9 cellular contexts compared by ENCODE assay signal in the genomic region with DNA sequence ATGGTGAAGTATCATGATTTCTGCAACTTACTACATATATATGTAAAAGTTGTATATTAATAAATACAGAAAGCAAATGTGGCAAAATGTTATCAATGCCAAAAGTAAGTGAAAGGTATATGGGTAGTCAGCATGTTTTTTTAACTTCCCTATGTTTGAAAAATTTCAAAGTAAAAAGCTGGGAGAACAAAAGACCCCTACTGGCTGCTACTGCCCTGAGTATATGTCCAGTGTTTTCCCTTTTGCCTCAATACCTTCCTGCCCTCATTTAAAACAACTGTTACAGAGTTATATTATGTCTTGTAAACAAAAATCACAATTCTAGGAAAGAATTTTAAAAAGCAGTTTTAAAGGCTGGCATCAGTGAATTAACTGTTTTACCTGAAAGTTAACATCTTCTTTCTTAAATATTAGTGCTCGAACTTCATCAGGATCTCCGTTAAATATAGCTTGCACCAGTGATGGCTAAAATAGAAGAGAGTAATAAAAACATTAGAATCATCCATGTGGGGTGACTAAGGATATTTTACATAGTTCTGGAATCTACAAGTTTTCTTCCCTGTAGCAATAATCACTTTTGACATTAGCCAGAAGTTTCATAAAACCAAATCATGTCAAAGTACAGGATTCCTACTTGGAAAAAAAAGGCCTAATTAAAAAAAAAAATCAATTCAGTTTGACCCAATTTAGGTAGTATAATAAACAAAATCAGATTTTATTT. TPM values are rescaled to one million over a fixed set of nuclear protein-coding genes. Genes with fewer than 3 reads are reported as not detected.
A peak's percentile ranks its signal among the peaks of the same experiment; 100 is the strongest.
DNase-seq lines count a peak whose midpoint lies in the region; ATAC-seq, FAIRE-seq and TF ChIP-seq lines count a peak whose summit lies in the region.
"Had no signal": no experiment of that assay in that cellular context is flagged by ENCODE, and none has a peak within 500 bp of the region (broad histone marks: within the 10 kb centered on the region; RNA-seq: fewer than 3 reads in every experiment).

No MANE protein-coding gene starts in this region.

- H3K27ac ChIP-seq in HepG2 (ENCODE audit: extremely low read length, insufficient read depth, low read length): no peak overlapping the region

- TF ChIP-seq CTCF in type B pancreatic cell (conservative IDR thresholded peaks at IDR 0.05) (peak; percentile 51), HepG2 (CRISPR knock-in tag; IDR thresholded peaks at IDR 0.05) (no peak)

- H3K4me3 ChIP-seq in HepG2 (replicated peaks in 1 of 3; ENCODE audit: insufficient read depth in 1 of 3, low read depth in 2 of 3, low read length in 3 of 3): no peak overlapping the region

- TF ChIP-seq POLR2A in HepG2 (IDR thresholded peaks at IDR 0.05; ENCODE audit: insufficient read depth in 1 of 2, low read depth in 2 of 2, low read length in 2 of 2): no peak

- BruUV-seq in HepG2 (replicated peaks; lab: Mats Ljungman, UMichigan): no TSS peak

- TF ChIP-seq EP300 in HepG2 (IDR thresholded peaks at IDR 0.05; ENCODE audit: low read depth in 2 of 2, low read length in 2 of 2) (no peak), HepG2 (CRISPR knock-in tag; IDR thresholded peaks at IDR 0.05; ENCODE audit: borderline replicate concordance) (no peak)

- H3K4me2 ChIP-seq in HepG2 (ENCODE audit: low read depth, low read length): no peak overlapping the region

- no peaks in the 10 kb centered on the region; a peak in 1 of 5 replicates for H3K27me3 ChIP-seq in HepG2 (ENCODE audit: control insufficient read depth in 1 of 2, insufficient read depth in 2 of 2, low read length in 2 of 2)

- H3K36me3 ChIP-seq in HepG2 (replicated peaks in 1 of 2; ENCODE audit: control insufficient read depth in 1 of 2, insufficient read depth in 2 of 2, low read length in 2 of 2): no peaks in the 10 kb centered on the region

- POLR2A ChIA-PET in activated CD8-positive, alpha-beta T cell treated with anti-CD3 and anti-CD28 coated beads, Interleukin-2, amount 10 ng/mL, durations not matched to agents 7 days and 5 days (lab: Charles Lee): interaction anchor here (0.6 kb wide), 1 partner anchor 572 kb away, joined by 4 read pairs; no protein-coding TSS in a partner anchor
- POLR2A ChIA-PET in HepG2 (lab: Yijun Ruan, JAX): no interaction called here

- H3K4me3 Mint-ChIP-seq in activated naive CD4-positive, alpha-beta T cell treated with anti-CD3 and anti-CD28 coated beads, Interleukin-2, amount 50 U/mL, for 24 hours: peak overlapping the region; percentile 57
- no peak overlapping the region for H3K4me3 Mint-ChIP-seq in activated naive CD4-positive, alpha-beta T cell treated with anti-CD3 and anti-CD28 coated beads for 36 hours
- H3K4me3 Mint-ChIP-seq in activated CD8-positive, alpha-beta T cell treated with anti-CD3 and anti-CD28 coated beads, Interleukin-2, amount 10 ng/mL, durations not matched to agents 7 days and 5 days: peak overlapping the region; percentile 55
- peak overlapping the region; percentile 9 for H3K4me3 Mint-ChIP-seq in type B pancreatic cell

- H3K9ac ChIP-seq in HepG2 (ENCODE audit: insufficient read depth, low read depth, low read length): no peak overlapping the region

- intact Hi-C loops in activated naive CD4-positive, alpha-beta T cell treated with anti-CD3 and anti-CD28 coated beads for 36 hours (cut with micrococcal nuclease): loop anchor here (5.0 kb wide), 1 partner anchor 528 kb away; no protein-coding TSS in a partner anchor
- intact Hi-C loops in HepG2 (cut with micrococcal nuclease; ENCODE audit: unreplicated experiment): loop anchor here (10.0 kb wide), 1 partner anchor 190 kb away; a partner anchor contains a TSS

- ATAC-seq in activated CD8-positive, alpha-beta T cell treated with anti-CD3 and anti-CD28 coated beads, Interleukin-2, amount 10 ng/mL, durations not matched to agents 7 days and 5 days: no peak
- ATAC-seq in HG02588 (IDR thresholded peaks at IDR 0.05; ENCODE audit: unreplicated experiment) (no peak), HepG2 (no peak)

- 0 out of 2 replicates have a peak, but pooled peaks cover 3% of the 10 kb centered on the region for H4K20me1 ChIP-seq in HepG2 (ENCODE audit: insufficient read depth, low read length)

- H3K9me3 Mint-ChIP-seq in activated naive CD4-positive, alpha-beta T cell treated with anti-CD3 and anti-CD28 coated beads, Interleukin-2, amount 50 U/mL, for 24 hours: peaks cover 4% of the 10 kb centered on the region
- H3K9me3 Mint-ChIP-seq in activated naive CD4-positive, alpha-beta T cell treated with anti-CD3 and anti-CD28 coated beads for 36 hours: no peaks in the 10 kb centered on the region
- H3K9me3 Mint-ChIP-seq in activated CD8-positive, alpha-beta T cell treated with anti-CD3 and anti-CD28 coated beads, Interleukin-2, amount 10 ng/mL, durations not matched to agents 7 days and 5 days (ENCODE audit: insufficient read depth): no peaks in the 10 kb centered on the region
- H3K9me3 Mint-ChIP-seq in type B pancreatic cell: peaks cover 3% of the 10 kb centered on the region

- WGBS in HepG2 (ENCODE audit: low lambda C conversion rate): 96% methylated on average over 2 of the region's 2 CpGs

- peak; percentile 24 for FAIRE-seq in islet of Langerhans (lab: Jason Lieb, UNC)
- no peak for FAIRE-seq in HepG2 (lab: Jason Lieb, UNC)

- H3K27ac Mint-ChIP-seq in activated naive CD4-positive, alpha-beta T cell treated with anti-CD3 and anti-CD28 coated beads, Interleukin-2, amount 50 U/mL, for 24 hours: peak overlapping the region; percentile 23
- H3K27ac Mint-ChIP-seq in activated naive CD4-positive, alpha-beta T cell treated with anti-CD3 and anti-CD28 coated beads for 36 hours: no peak overlapping the region
- no peak overlapping the region for H3K27ac Mint-ChIP-seq in activated CD8-positive, alpha-beta T cell treated with anti-CD3 and anti-CD28 coated beads, Interleukin-2, amount 10 ng/mL, durations not matched to agents 7 days and 5 days
- H3K27ac Mint-ChIP-seq in type B pancreatic cell: no peak overlapping the region

- peaks cover 82% of the 10 kb centered on the region for H3K4me1 Mint-ChIP-seq in activated naive CD4-positive, alpha-beta T cell treated with anti-CD3 and anti-CD28 coated beads, Interleukin-2, amount 50 U/mL, for 24 hours
- peaks cover 50% of the 10 kb centered on the region for H3K4me1 Mint-ChIP-seq in activated naive CD4-positive, alpha-beta T cell treated with anti-CD3 and anti-CD28 coated beads for 36 hours (ENCODE audit: low read depth)
- peaks cover 69% of the 10 kb centered on the region for H3K4me1 Mint-ChIP-seq in activated CD8-positive, alpha-beta T cell treated with anti-CD3 and anti-CD28 coated beads, Interleukin-2, amount 10 ng/mL, durations not matched to agents 7 days and 5 days (ENCODE audit: low read depth)
- H3K4me1 Mint-ChIP-seq in type B pancreatic cell (ENCODE audit: unreplicated experiment): peaks cover 34% of the 10 kb centered on the region

- CTCF ChIA-PET in activated naive CD4-positive, alpha-beta T cell treated with anti-CD3 and anti-CD28 coated beads for 36 hours (lab: Charles Lee): no interaction called here
- CTCF ChIA-PET in activated CD8-positive, alpha-beta T cell treated with anti-CD3 and anti-CD28 coated beads, Interleukin-2, amount 10 ng/mL, durations not matched to agents 7 days and 5 days (lab: Charles Lee): interaction anchor here (7.8 kb wide), 1 partner anchor 14 kb away, joined by 72 read pairs; no protein-coding TSS in a partner anchor
- CTCF ChIA-PET in HepG2 (lab: Yijun Ruan, JAX; ENCODE audit: low intra/inter-chr PET ratio, low total read pairs): no interaction called here

- H3K79me2 ChIP-seq in HepG2 (ENCODE audit: insufficient read depth, low read length): peaks cover 28% of the 10 kb centered on the region

- H3K36me3 Mint-ChIP-seq in activated naive CD4-positive, alpha-beta T cell treated with anti-CD3 and anti-CD28 coated beads, Interleukin-2, amount 50 U/mL, for 24 hours: peaks cover 18% of the 10 kb centered on the region
- peaks cover 16% of the 10 kb centered on the region for H3K36me3 Mint-ChIP-seq in activated naive CD4-positive, alpha-beta T cell treated with anti-CD3 and anti-CD28 coated beads for 36 hours (ENCODE audit: low read depth)
- peaks cover 32% of the 10 kb centered on the region for H3K36me3 Mint-ChIP-seq in activated CD8-positive, alpha-beta T cell treated with anti-CD3 and anti-CD28 coated beads, Interleukin-2, amount 10 ng/mL, durations not matched to agents 7 days and 5 days (ENCODE audit: low read depth)
- H3K36me3 Mint-ChIP-seq in type B pancreatic cell: peaks cover 19% of the 10 kb centered on the region

- H3K27me3 Mint-ChIP-seq in activated naive CD4-positive, alpha-beta T cell treated with anti-CD3 and anti-CD28 coated beads, Interleukin-2, amount 50 U/mL, for 24 hours: no peaks in the 10 kb centered on the region
- H3K27me3 Mint-ChIP-seq in activated naive CD4-positive, alpha-beta T cell treated with anti-CD3 and anti-CD28 coated beads for 36 hours (ENCODE audit: low read depth): no peaks in the 10 kb centered on the region
- H3K27me3 Mint-ChIP-seq in activated CD8-positive, alpha-beta T cell treated with anti-CD3 and anti-CD28 coated beads, Interleukin-2, amount 10 ng/mL, durations not matched to agents 7 days and 5 days (ENCODE audit: low read depth): no peaks in the 10 kb centered on the region
- H3K27me3 Mint-ChIP-seq in type B pancreatic cell: no peaks in the 10 kb centered on the region

- no peak overlapping the region for H2AFZ ChIP-seq in HepG2 (ENCODE audit: low read length)

- DNase-seq in activated naive CD4-positive, alpha-beta T cell treated with anti-CD3 and anti-CD28 coated beads for 36 hours: no peak
- DNase-seq in activated CD8-positive, alpha-beta T cell treated with anti-CD3 and anti-CD28 coated beads, Interleukin-2, amount 10 ng/mL, durations not matched to agents 7 days and 5 days: no peak
- DNase-seq in type B pancreatic cell (ENCODE audit: extremely low spot score, unreplicated experiment) (no peak), HepG2 (ENCODE audit: low spot score) (no peak), NCI-H345 treated with DMSO at 0.1 percent for 48 hours (lab: John Stamatoyannopoulos, UW; ENCODE audit: unreplicated experiment) (no peak)
- DNase-seq: anterior cingulate cortex had no signal

- no peak for TF ChIP-seq RAD21 in HepG2 (CRISPR knock-in tag; IDR thresholded peaks at IDR 0.05)

- in situ Hi-C loops in HepG2 (cut with HindIII; ENCODE audit: extremely low pct_ligation_motif_present, low pct_unique_long_range_greater_than_20kb): no loop called here

- no peaks in the 10 kb centered on the region for H3K9me3 ChIP-seq in HepG2 (ENCODE audit: low read length)

- peaks cover 42% of the 10 kb centered on the region for H3K4me1 ChIP-seq in HepG2 (ENCODE audit: insufficient read depth, low read length)

RNA-seq across cellular contexts. Expression of a gene that starts 2.8 kb away (rescaled TPM):
- 10 to 100 TPM; 21.4 to 23.6 TPM for total RNA-seq in activated naive CD4-positive, alpha-beta T cell treated with anti-CD3 and anti-CD28 coated beads for 36 hours
- total RNA-seq in activated CD8-positive, alpha-beta T cell treated with anti-CD3 and anti-CD28 coated beads, Interleukin-2, amount 10 ng/mL, durations not matched to agents 7 days and 5 days: 10 to 100 TPM; 30.7 to 37.7 TPM
- total RNA-seq in type B pancreatic cell (ENCODE audit: low replicate concordance) (32.1 and 44.3 TPM in 2 replicates), HepG2 (2016; rRNA removed; fragmentation: Illumina TruSeq; extraction: Trizol) (28.9 and 40.2 TPM in 2 replicates)
- total RNA-seq in HepG2 (2016; cell fraction: cytosol; rRNA removed; fragmentation: Illumina TruSeq; extraction: Trizol; ENCODE audit: low read depth): 11.3 and 13.1 TPM in 2 replicates
- 28.4 and 36.2 TPM in 2 replicates for total RNA-seq in HepG2 (2016; cell fraction: insoluble cytoplasmic fraction; rRNA removed; fragmentation: Illumina TruSeq; extraction: Trizol)
- total RNA-seq in HepG2 (2016; cell fraction: membrane; rRNA removed; fragmentation: Illumina TruSeq; extraction: Trizol): 11.2 and 14.5 TPM in 2 replicates
- total RNA-seq in HepG2 (2016; cell fraction: nucleus; rRNA removed; fragmentation: Illumina TruSeq; extraction: Trizol): 41.2 and 46.8 TPM in 2 replicates
- polyA plus RNA-seq in HepG2 (2011; rRNA removed): 20.7 and 21.0 TPM in 2 replicates
- polyA plus RNA-seq in HepG2 (2011; cell fraction: cytosol; rRNA removed): 9.2 and 14.8 TPM in 2 replicates
- 30.1 TPM in 2 replicates for polyA plus RNA-seq in HepG2 (2011; cell fraction: nucleus; rRNA removed)
- 18.6 and 18.7 TPM in 2 replicates for polyA plus RNA-seq in HepG2 (2012)
- 0.62 and 0.75 TPM in 2 replicates for polyA plus RNA-seq in HepG2 (2016; cell fraction: cytosol; fragmentation: Illumina TruSeq; extraction: Trizol; ENCODE audit: low read depth)
- polyA plus RNA-seq in HepG2 (2016; cell fraction: insoluble cytoplasmic fraction; fragmentation: Illumina TruSeq; extraction: Trizol; ENCODE audit: low read depth): 23.3 and 24.0 TPM in 2 replicates
- 3.1 and 4.0 TPM in 2 replicates for polyA plus RNA-seq in HepG2 (2016; cell fraction: membrane; fragmentation: Illumina TruSeq; extraction: Trizol; ENCODE audit: low read depth)
- polyA plus RNA-seq in HepG2 (2016; cell fraction: nucleus; fragmentation: Illumina TruSeq; extraction: Trizol; ENCODE audit: insufficient read depth, low read depth): 32.5 and 40.7 TPM in 2 replicates
- 40.3 and 73.4 TPM in 2 replicates for polyA minus RNA-seq in HepG2 (2011; rRNA and poly(A)+ RNA removed; ENCODE audit: low replicate concordance)
- polyA minus RNA-seq in HepG2 (2011; cell fraction: cytosol; rRNA and poly(A)+ RNA removed): 19.9 TPM in 2 replicates
- polyA minus RNA-seq in HepG2 (2011; cell fraction: nucleus; rRNA and poly(A)+ RNA removed): 106 and 111 TPM in 2 replicates
